1 cellular context compared by ENCODE assay signal in the genomic region with DNA sequence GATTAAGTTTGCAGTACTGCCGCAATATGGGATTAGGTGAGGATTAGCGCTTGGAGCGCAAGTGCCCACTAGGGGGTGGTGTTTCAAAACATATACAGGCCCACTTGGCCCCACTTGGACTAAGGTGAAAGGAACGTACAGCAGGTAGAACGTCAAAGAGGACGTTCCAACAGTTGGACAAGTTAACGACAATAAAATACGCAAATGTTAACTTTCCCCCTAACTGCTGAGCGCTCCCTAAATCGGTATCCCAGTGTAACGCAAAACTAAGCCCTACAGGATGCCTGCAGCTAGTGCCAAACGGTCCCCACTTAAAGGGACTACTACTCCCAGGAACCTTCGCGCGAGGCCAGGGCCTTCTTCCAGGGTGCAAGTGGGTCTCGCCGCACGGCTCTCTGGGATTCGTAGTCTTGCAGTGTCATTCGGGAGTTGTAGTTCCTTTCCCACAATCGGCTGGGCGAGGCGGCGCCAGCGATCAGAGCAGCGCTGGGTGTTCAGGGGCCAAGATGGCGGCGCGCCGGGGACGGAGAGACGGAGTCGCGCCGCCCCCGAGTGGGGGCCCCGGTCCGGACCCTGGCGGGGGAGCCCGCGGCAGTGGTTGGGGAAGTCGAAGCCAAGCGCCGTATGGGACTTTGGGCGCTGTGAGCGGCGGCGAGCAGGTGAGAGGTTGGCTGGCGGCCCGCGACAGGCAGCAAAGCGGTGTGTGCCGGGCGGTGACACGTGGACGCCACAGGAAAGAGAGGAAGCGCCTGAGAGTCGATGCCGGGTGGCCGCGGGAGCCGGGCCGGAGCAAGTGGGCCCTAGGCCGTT.
TF ChIP-seq lines count a peak whose summit lies in the region.

A gene with protein sequence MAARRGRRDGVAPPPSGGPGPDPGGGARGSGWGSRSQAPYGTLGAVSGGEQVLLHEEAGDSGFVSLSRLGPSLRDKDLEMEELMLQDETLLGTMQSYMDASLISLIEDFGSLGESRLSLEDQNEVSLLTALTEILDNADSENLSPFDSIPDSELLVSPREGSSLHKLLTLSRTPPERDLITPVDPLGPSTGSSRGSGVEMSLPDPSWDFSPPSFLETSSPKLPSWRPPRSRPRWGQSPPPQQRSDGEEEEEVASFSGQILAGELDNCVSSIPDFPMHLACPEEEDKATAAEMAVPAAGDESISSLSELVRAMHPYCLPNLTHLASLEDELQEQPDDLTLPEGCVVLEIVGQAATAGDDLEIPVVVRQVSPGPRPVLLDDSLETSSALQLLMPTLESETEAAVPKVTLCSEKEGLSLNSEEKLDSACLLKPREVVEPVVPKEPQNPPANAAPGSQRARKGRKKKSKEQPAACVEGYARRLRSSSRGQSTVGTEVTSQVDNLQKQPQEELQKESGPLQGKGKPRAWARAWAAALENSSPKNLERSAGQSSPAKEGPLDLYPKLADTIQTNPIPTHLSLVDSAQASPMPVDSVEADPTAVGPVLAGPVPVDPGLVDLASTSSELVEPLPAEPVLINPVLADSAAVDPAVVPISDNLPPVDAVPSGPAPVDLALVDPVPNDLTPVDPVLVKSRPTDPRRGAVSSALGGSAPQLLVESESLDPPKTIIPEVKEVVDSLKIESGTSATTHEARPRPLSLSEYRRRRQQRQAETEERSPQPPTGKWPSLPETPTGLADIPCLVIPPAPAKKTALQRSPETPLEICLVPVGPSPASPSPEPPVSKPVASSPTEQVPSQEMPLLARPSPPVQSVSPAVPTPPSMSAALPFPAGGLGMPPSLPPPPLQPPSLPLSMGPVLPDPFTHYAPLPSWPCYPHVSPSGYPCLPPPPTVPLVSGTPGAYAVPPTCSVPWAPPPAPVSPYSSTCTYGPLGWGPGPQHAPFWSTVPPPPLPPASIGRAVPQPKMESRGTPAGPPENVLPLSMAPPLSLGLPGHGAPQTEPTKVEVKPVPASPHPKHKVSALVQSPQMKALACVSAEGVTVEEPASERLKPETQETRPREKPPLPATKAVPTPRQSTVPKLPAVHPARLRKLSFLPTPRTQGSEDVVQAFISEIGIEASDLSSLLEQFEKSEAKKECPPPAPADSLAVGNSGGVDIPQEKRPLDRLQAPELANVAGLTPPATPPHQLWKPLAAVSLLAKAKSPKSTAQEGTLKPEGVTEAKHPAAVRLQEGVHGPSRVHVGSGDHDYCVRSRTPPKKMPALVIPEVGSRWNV (N-terminal part only) (plus strand): TSS at position 478 of the 810 bp plus-strand sequence. CDS start 29 bp downstream, at position 507.

TF ChIP-seq in HepG2, 621 proteins besides CTCF, POLR2A, EP300 and RAD21 (continued from another document and continues in another):
- TF ChIP-seq ZNF687 (CRISPR knock-in tag; IDR thresholded peaks at IDR 0.05) (peak; percentile 88), ZNF207 (IDR thresholded peaks at IDR 0.05; ENCODE audit: borderline replicate concordance) (no peak), UBTF (CRISPR knock-in tag; IDR thresholded peaks at IDR 0.05) (peak; percentile 75), TBX2 (CRISPR knock-in tag; IDR thresholded peaks at IDR 0.05; ENCODE audit: borderline replicate concordance) (peak; percentile 28), ZNF720 (CRISPR knock-in tag; IDR thresholded peaks at IDR 0.05) (0 out of 2 replicates have a peak, but pooled peaks have one; percentile 14), ZBTB7B (CRISPR knock-in tag; IDR thresholded peaks at IDR 0.05) (peak; percentile 20; the same call in 1 of the 2 replicates), FOXP1 (IDR thresholded peaks at IDR 0.05) (no peak), FOXP1 (CRISPR knock-in tag; IDR thresholded peaks at IDR 0.05) (0 out of 2 replicates have a peak, but pooled peaks have one; percentile 13), MED13 (CRISPR knock-in tag; IDR thresholded peaks at IDR 0.05) (no peak), ETV6 (CRISPR knock-in tag; conservative IDR thresholded peaks at IDR 0.05) (peak; percentile 6), NFYC (CRISPR knock-in tag; IDR thresholded peaks at IDR 0.05) (peak; percentile 71), FOSL2 (CRISPR knock-in tag; IDR thresholded peaks at IDR 0.05) (peak; percentile 44; the same call in 1 of the 2 replicates), LBX2 (CRISPR knock-in tag; IDR thresholded peaks at IDR 0.05; ENCODE audit: borderline replicate concordance) (peak; percentile 60; the same call in 1 of the 2 replicates), ZNF713 (CRISPR knock-in tag; IDR thresholded peaks at IDR 0.05) (0 out of 2 replicates have a peak, but pooled peaks have one; percentile 75), TBP (CRISPR knock-in tag; IDR thresholded peaks at IDR 0.05) (peak; percentile 94; the same call in 1 of the 2 replicates), ZMYM2 (CRISPR knock-in tag; IDR thresholded peaks at IDR 0.05) (peak; percentile 85), ZNF501 (CRISPR knock-in tag; IDR thresholded peaks at IDR 0.05) (peak; percentile 96), ZNF709 (CRISPR knock-in tag; IDR thresholded peaks at IDR 0.05) (peak; percentile 92; the same call in 1 of the 2 replicates), U2AF2 (IDR thresholded peaks at IDR 0.05; ENCODE audit: low read depth, low read length) (0 out of 2 replicates have a peak, but pooled peaks have one; percentile 24), JARID2 (CRISPR knock-in tag; IDR thresholded peaks at IDR 0.05; ENCODE audit: insufficient replicate concordance) (peak; percentile 59), BATF2 (CRISPR knock-in tag; IDR thresholded peaks at IDR 0.05) (0 out of 2 replicates have a peak, but pooled peaks have one; percentile 35), ARNT2 (CRISPR knock-in tag; IDR thresholded peaks at IDR 0.05; ENCODE audit: low read depth) (0 out of 2 replicates have a peak, but pooled peaks have one; percentile 65), MED8 (CRISPR knock-in tag; IDR thresholded peaks at IDR 0.05; ENCODE audit: insufficient replicate concordance) (peak; percentile 29), SOX13 (IDR thresholded peaks at IDR 0.05) (no peak), SOX13 (CRISPR knock-in tag; conservative IDR thresholded peaks at IDR 0.05 in 1 of 2, IDR thresholded peaks at IDR 0.05 in 1 of 2) (peak in 1 of 2 experiments; percentile 38; a peak in 1 of 4 replicates), ZNF552 (CRISPR knock-in tag; IDR thresholded peaks at IDR 0.05; ENCODE audit: borderline replicate concordance) (peak; percentile 36; the same call in 1 of the 2 replicates), RARA (CRISPR knock-in tag; IDR thresholded peaks at IDR 0.05) (peak; percentile 12; the same call in 1 of the 2 replicates), NFE2L2 (IDR thresholded peaks at IDR 0.05; ENCODE audit: low read length) (peak; percentile 9; the same call in 1 of the 2 replicates), RBFOX2 (IDR thresholded peaks at IDR 0.05; ENCODE audit: low read depth, low read length) (peak; percentile 95), ZNF569 (CRISPR knock-in tag; IDR thresholded peaks at IDR 0.05; ENCODE audit: borderline replicate concordance) (0 out of 2 replicates have a peak, but pooled peaks have one; percentile 37)
- TF ChIP-seq, protein P1, sequence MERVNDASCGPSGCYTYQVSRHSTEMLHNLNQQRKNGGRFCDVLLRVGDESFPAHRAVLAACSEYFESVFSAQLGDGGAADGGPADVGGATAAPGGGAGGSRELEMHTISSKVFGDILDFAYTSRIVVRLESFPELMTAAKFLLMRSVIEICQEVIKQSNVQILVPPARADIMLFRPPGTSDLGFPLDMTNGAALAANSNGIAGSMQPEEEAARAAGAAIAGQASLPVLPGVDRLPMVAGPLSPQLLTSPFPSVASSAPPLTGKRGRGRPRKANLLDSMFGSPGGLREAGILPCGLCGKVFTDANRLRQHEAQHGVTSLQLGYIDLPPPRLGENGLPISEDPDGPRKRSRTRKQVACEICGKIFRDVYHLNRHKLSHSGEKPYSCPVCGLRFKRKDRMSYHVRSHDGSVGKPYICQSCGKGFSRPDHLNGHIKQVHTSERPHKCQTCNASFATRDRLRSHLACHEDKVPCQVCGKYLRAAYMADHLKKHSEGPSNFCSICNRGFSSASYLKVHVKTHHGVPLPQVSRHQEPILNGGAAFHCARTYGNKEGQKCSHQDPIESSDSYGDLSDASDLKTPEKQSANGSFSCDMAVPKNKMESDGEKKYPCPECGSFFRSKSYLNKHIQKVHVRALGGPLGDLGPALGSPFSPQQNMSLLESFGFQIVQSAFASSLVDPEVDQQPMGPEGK (CRISPR knock-in tag; IDR thresholded peaks at IDR 0.05), result peak; percentile 59
- TF ChIP-seq, protein P2, sequence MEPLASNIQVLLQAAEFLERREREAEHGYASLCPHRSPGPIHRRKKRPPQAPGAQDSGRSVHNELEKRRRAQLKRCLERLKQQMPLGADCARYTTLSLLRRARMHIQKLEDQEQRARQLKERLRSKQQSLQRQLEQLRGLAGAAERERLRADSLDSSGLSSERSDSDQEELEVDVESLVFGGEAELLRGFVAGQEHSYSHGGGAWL (CRISPR knock-in tag; IDR thresholded peaks at IDR 0.05), result peak; percentile 24; the same call in 1 of the 2 replicates
- TF ChIP-seq, protein P3, sequence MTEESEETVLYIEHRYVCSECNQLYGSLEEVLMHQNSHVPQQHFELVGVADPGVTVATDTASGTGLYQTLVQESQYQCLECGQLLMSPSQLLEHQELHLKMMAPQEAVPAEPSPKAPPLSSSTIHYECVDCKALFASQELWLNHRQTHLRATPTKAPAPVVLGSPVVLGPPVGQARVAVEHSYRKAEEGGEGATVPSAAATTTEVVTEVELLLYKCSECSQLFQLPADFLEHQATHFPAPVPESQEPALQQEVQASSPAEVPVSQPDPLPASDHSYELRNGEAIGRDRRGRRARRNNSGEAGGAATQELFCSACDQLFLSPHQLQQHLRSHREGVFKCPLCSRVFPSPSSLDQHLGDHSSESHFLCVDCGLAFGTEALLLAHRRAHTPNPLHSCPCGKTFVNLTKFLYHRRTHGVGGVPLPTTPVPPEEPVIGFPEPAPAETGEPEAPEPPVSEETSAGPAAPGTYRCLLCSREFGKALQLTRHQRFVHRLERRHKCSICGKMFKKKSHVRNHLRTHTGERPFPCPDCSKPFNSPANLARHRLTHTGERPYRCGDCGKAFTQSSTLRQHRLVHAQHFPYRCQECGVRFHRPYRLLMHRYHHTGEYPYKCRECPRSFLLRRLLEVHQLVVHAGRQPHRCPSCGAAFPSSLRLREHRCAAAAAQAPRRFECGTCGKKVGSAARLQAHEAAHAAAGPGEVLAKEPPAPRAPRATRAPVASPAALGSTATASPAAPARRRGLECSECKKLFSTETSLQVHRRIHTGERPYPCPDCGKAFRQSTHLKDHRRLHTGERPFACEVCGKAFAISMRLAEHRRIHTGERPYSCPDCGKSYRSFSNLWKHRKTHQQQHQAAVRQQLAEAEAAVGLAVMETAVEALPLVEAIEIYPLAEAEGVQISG (CRISPR knock-in tag; IDR thresholded peaks at IDR 0.05), result peak; percentile 97
- TF ChIP-seq, protein P4, sequence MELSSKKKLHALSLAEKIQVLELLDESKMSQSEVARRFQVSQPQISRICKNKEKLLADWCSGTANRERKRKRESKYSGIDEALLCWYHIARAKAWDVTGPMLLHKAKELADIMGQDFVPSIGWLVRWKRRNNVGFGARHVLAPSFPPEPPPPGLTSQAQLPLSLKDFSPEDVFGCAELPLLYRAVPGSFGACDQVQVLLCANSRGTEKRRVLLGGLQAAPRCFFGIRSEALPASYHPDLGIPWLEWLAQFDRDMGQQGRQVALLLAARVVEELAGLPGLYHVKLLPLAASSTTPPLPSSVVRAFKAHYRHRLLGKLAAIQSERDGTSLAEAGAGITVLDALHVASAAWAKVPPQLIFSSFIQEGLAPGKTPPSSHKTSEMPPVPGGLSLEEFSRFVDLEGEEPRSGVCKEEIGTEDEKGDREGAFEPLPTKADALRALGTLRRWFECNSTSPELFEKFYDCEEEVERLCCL (CRISPR knock-in tag; IDR thresholded peaks at IDR 0.05; ENCODE audit: borderline replicate concordance), result peak; percentile 45; the same call in 1 of the 2 replicates
